Comparison of ENCODE assay signal across 8 cellular contexts in the genomic region with DNA sequence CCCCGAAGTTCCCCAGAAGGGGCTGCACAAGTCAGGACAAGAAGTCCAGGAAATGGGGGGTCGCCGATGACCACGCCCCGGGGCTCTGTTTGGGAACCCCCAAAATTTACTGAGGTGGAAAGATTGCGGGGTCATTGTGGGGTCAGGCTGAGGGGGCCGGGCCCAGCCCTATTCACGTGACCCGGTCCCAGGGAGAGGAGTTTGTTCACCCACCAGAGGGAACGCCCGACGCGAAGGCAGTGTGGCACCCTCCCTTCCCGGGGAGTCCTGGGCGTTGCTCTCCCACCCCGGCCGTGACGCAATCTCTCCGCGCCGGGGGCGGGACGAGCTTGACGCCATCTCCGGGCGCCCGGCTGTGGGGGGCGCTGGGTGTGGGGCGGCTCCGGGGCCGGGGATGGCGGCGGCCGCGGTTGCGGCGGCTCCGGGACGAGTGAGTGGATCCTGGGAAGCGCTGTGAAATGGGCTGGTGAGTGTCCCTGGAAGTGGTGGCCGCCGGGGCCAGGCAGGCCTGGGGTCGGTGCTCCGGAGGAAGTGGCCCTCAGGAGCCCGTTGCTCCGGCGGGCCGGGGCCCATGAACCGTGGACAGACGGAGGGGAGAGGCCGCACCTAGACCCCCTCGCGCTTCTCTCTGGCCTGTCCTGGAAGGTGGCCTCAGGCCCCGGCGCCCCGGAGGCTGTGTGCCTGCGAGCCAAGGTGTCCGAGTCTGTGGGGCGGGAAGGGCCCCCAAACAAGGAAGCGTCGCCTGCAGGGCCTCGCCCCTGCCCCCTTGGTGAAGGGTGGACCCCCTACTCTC. TPM values are rescaled to one million over a fixed set of nuclear protein-coding genes. Genes with fewer than 3 reads are reported as not detected.
DNase-seq lines count a peak whose midpoint lies in the region; ATAC-seq and TF ChIP-seq lines count a peak whose summit lies in the region.

A gene with protein sequence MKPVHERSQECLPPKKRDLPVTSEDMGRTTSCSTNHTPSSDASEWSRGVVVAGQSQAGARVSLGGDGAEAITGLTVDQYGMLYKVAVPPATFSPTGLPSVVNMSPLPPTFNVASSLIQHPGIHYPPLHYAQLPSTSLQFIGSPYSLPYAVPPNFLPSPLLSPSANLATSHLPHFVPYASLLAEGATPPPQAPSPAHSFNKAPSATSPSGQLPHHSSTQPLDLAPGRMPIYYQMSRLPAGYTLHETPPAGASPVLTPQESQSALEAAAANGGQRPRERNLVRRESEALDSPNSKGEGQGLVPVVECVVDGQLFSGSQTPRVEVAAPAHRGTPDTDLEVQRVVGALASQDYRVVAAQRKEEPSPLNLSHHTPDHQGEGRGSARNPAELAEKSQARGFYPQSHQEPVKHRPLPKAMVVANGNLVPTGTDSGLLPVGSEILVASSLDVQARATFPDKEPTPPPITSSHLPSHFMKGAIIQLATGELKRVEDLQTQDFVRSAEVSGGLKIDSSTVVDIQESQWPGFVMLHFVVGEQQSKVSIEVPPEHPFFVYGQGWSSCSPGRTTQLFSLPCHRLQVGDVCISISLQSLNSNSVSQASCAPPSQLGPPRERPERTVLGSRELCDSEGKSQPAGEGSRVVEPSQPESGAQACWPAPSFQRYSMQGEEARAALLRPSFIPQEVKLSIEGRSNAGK (plus strand): TSS at position 338 of the 793 bp plus-strand sequence. CDS start 3,765 bp downstream, outside the sequence.

- no peaks in the 10 kb centered on the region for H3K27me3 Mint-ChIP-seq in chondrocyte (ENCODE audit: low read depth)

- peak within 1 kb of the TSS; percentile 96 for H3K27ac Mint-ChIP-seq in chondrocyte (ENCODE audit: unreplicated experiment)

- H3K4me3 ChIP-seq in AG10803 (ENCODE audit: low read length) = peak within 1 kb of the TSS; percentile 94

- peaks cover 32% of the 10 kb centered on the region for H3K4me1 Mint-ChIP-seq in chondrocyte (ENCODE audit: low read depth)

- peaks cover 17% of the 10 kb centered on the region for H3K36me3 Mint-ChIP-seq in chondrocyte (ENCODE audit: low read depth)

- ATAC-seq in GM19025 (IDR thresholded peaks at IDR 0.05; ENCODE audit: low read depth, unreplicated experiment) (peak; percentile 72), HG03280 (IDR thresholded peaks at IDR 0.05; ENCODE audit: unreplicated experiment) (peak; percentile 68)

- no peaks in the 10 kb centered on the region for H3K9me3 Mint-ChIP-seq in chondrocyte (ENCODE audit: low read depth)

- TF ChIP-seq CTCF in AG10803 (conservative IDR thresholded peaks at IDR 0.05; ENCODE audit: low read length) (no peak), chondrocyte (IDR thresholded peaks at IDR 0.05) (peak; percentile 12)

- DNase-seq in AG10803 (ENCODE audit: low read depth) = peak; percentile 93
- peak; percentile 81 for DNase-seq in NCI-H460 (ENCODE audit: extremely low read depth, low read depth)
- peak; percentile 81 to 84 for DNase-seq in activated CD4-positive, alpha-beta T cell treated with anti-CD3 and anti-CD28 coated beads for 24 hours (ENCODE audit: low read depth in 2 of 2)
- DNase-seq in chondrocyte (ENCODE audit: low spot score) = peak; percentile 96
- peak; percentile 64 for DNase-seq in kidney glomerular epithelial cell (lab: John Stamatoyannopoulos, UW)
- peak; percentile 84 to 89 for DNase-seq in stimulated activated CD4-positive, alpha-beta T cell treated with anti-CD3 and anti-CD28 coated beads, Interleukin-15, amount 100 ng/mL, for 48 hours (ENCODE audit: low read depth in 2 of 2)

- H3K4me3 Mint-ChIP-seq in chondrocyte (ENCODE audit: unreplicated experiment) = peak within 1 kb of the TSS; percentile 91

RNA-seq across cellular contexts. Expression of the gene that starts here (rescaled TPM):
- total RNA-seq in NCI-H460 (2014; rRNA removed; shearing (Covaris generic)) = 10.6 and 10.9 TPM in 2 replicates
- polyA plus RNA-seq in NCI-H460 (2014; cell fraction: nucleus; rRNA removed) = 14.2 and 14.5 TPM in 2 replicates
- total RNA-seq in chondrocyte = 29.4 to 32.4 TPM (median 30.8 TPM) in 3 replicates

Comparison
In these comparisons a context has a peak if more than half of its experiments do, and no peak if none do; other contexts are left out.
1. Peak in every context shown above with its lines: DNase-seq, ATAC-seq and H3K4me3 ChIP-seq.